29 cellular contexts compared by ENCODE assay signal in genomic region chr5:170473642-170474041, GRCh38. TPM values are rescaled to one million over a fixed set of nuclear protein-coding genes. Genes with fewer than 3 reads are reported as not detected.
"Had no signal": no experiment of that assay in that cellular context is flagged by ENCODE, and none has a peak within 500 bp of the region (broad histone marks: within the 10 kb centered on the region; RNA-seq: fewer than 3 reads in every experiment).

No MANE protein-coding gene starts in this region.

- H3K36me3 ChIP-seq: left ventricle myocardium inferior, right lobe of liver, transverse colon, upper lobe of left lung, vagina had no signal

- H3K27me3 ChIP-seq: right lobe of liver, transverse colon, upper lobe of left lung, vagina had no signal

- H3K79me2 ChIP-seq: hepatocyte, parathyroid adenoma had no signal

- H2AFZ ChIP-seq: hepatocyte, parathyroid adenoma had no signal

- H3K27ac ChIP-seq: hepatocyte, left ventricle myocardium inferior, parathyroid adenoma, psoas muscle, right lobe of liver, transverse colon, upper lobe of left lung, vagina had no signal

- H3K4me3 ChIP-seq: hepatocyte, left ventricle myocardium inferior, lung, mucosa of descending colon, psoas muscle, right lobe of liver, smooth muscle cell, transverse colon, upper lobe of left lung, vagina had no signal

- H3K9ac ChIP-seq: parathyroid adenoma had no signal

- DNase-seq: islet precursor cell; left ventricle myocardium inferior; midbrain; mucosa of descending colon; naive thymus-derived CD4-positive, alpha-beta T cell; nucleus accumbens; psoas muscle; right lobe of liver; stimulated activated CD4-positive, alpha-beta T cell treated with anti-CD3 and anti-CD28 coated beads, Interleukin-1b, Interleukin-23, amount 100 ng/mL, for 48 hours; stimulated activated CD4-positive, alpha-beta T cell treated with anti-CD3 and anti-CD28 coated beads, Interleukin-2, amount 100 ng/mL, for 48 hours; stimulated activated CD4-positive, alpha-beta T cell treated with anti-CD3 and anti-CD28 coated beads, Interleukin-4, amount 100 ng/mL, for 4 hours; stimulated activated CD8-positive, alpha-beta memory T cell treated with anti-CD3 and anti-CD28 coated beads, Interleukin-4, amount 100 ng/mL, for 48 hours; stimulated activated naive CD4-positive, alpha-beta T cell treated with Interleukin-2 at 50 U/mL for 16 hours; stimulated activated naive CD8-positive, alpha-beta T cell treated with anti-CD3 and anti-CD28 coated beads, Interleukin-15, amount 100 ng/mL, for 72 hours; substantia nigra; transverse colon; upper lobe of left lung had no signal

- H3K9me3 Mint-ChIP-seq: natural killer cell treated with Interleukin-12 subunit alpha and Interleukin-12 subunit beta and Interleukin-15 and Interleukin-18, amount 100 ng/mL, for 72 hours; neural crest cell; stimulated activated naive CD8-positive, alpha-beta T cell treated with anti-CD3 and anti-CD28 coated beads, Interleukin-15, amount 100 ng/mL, for 72 hours had no signal

- H3K27ac Mint-ChIP-seq: naive thymus-derived CD4-positive, alpha-beta T cell; natural killer cell treated with Interleukin-12 subunit alpha and Interleukin-12 subunit beta and Interleukin-15 and Interleukin-18, amount 100 ng/mL, for 72 hours; stimulated activated memory B cell treated with anti-CD40 and anti-IgM and Interleukin-4, amounts not matched to agents 10 μg/mL and 1 μg/mL and 100 μg/mL, for 72 hours; stimulated activated naive CD8-positive, alpha-beta T cell treated with anti-CD3 and anti-CD28 coated beads, Interleukin-15, amount 100 ng/mL, for 72 hours had no signal

- H3K4me2 ChIP-seq: hepatocyte, smooth muscle cell had no signal

- H3K4me1 ChIP-seq: left ventricle myocardium inferior, parathyroid adenoma, psoas muscle, right lobe of liver, transverse colon, upper lobe of left lung, vagina had no signal

- H3K36me3 Mint-ChIP-seq: naive thymus-derived CD4-positive, alpha-beta T cell; natural killer cell treated with Interleukin-12 subunit alpha and Interleukin-12 subunit beta and Interleukin-15 and Interleukin-18, amount 100 ng/mL, for 72 hours; stimulated activated memory B cell treated with anti-CD40 and anti-IgM and Interleukin-4, amounts not matched to agents 10 μg/mL and 1 μg/mL and 100 μg/mL, for 72 hours had no signal

- H3K9me3 ChIP-seq: mucosa of descending colon, psoas muscle, right lobe of liver, transverse colon, upper lobe of left lung, vagina had no signal

- H3K4me3 Mint-ChIP-seq: naive thymus-derived CD4-positive, alpha-beta T cell; natural killer cell treated with Interleukin-12 subunit alpha and Interleukin-12 subunit beta and Interleukin-15 and Interleukin-18, amount 100 ng/mL, for 72 hours; neural crest cell; stimulated activated memory B cell treated with anti-CD40 and anti-IgM and Interleukin-4, amounts not matched to agents 10 μg/mL and 1 μg/mL and 100 μg/mL, for 72 hours; stimulated activated naive CD8-positive, alpha-beta T cell treated with anti-CD3 and anti-CD28 coated beads, Interleukin-15, amount 100 ng/mL, for 72 hours had no signal

- H3K4me1 Mint-ChIP-seq: naive thymus-derived CD4-positive, alpha-beta T cell; neural crest cell; stimulated activated memory B cell treated with anti-CD40 and anti-IgM and Interleukin-4, amounts not matched to agents 10 μg/mL and 1 μg/mL and 100 μg/mL, for 72 hours; stimulated activated naive CD8-positive, alpha-beta T cell treated with anti-CD3 and anti-CD28 coated beads, Interleukin-15, amount 100 ng/mL, for 72 hours had no signal

- ATAC-seq: mucosa of descending colon; naive thymus-derived CD4-positive, alpha-beta T cell; natural killer cell treated with Interleukin-12 subunit alpha and Interleukin-12 subunit beta and Interleukin-15 and Interleukin-18, amount 100 ng/mL, for 72 hours; psoas muscle; right lobe of liver; stimulated activated memory B cell treated with anti-CD40 and anti-IgM and Interleukin-4, amounts not matched to agents 10 μg/mL and 1 μg/mL and 100 μg/mL, for 72 hours; stimulated activated naive CD8-positive, alpha-beta T cell treated with anti-CD3 and anti-CD28 coated beads, Interleukin-15, amount 100 ng/mL, for 72 hours had no signal

RNA-seq across cellular contexts. Expression of gene KCNIP1, which starts 30.2 kb away (rescaled TPM):
- total RNA-seq: lower leg skin; mesenteric fat pad; myocyte; naive thymus-derived CD4-positive, alpha-beta T cell; natural killer cell treated with Interleukin-12 subunit alpha and Interleukin-12 subunit beta and Interleukin-15 and Interleukin-18, amount 100 ng/mL, for 72 hours; osteoblast; psoas muscle; smooth muscle cell; vagina had no signal
- polyA plus RNA-seq: naive thymus-derived CD4-positive, alpha-beta T cell had no signal
